In genomic region chr6:110246900-110247546, GRCh38 we compare ENCODE assay signal across 23 cellular contexts.
"Had no signal": no experiment of that assay in that cellular context is flagged by ENCODE, and none has a peak within 500 bp of the region (broad histone marks: within the 10 kb centered on the region; RNA-seq: fewer than 3 reads in every experiment).

No MANE protein-coding gene starts in this region.

- H3K27ac Mint-ChIP-seq: mesothelial cell of epicardium, naive B cell had no signal

- H3K4me3 ChIP-seq: coronary artery, dorsolateral prefrontal cortex, esophagus muscularis mucosa, gastroesophageal sphincter, heart left ventricle, left lung, lower lobe of right lung, mucosa of descending colon had no signal

- FAIRE-seq: colon, endothelial cell of umbilical vein, frontal cortex, islet of Langerhans, keratinocyte had no signal

- H3K9me3 ChIP-seq: esophagus muscularis mucosa, gastroesophageal sphincter, left lung, lower lobe of right lung, mucosa of descending colon had no signal

- H3K4me1 Mint-ChIP-seq: mesothelial cell of epicardium, naive B cell had no signal

- H3K4me3 Mint-ChIP-seq: mesothelial cell of epicardium, naive B cell had no signal

- H3K27ac ChIP-seq: coronary artery, dorsolateral prefrontal cortex, esophagus muscularis mucosa, foreskin keratinocyte, gastroesophageal sphincter, heart left ventricle, left lung, lower lobe of right lung had no signal

- H3K27me3 ChIP-seq: dorsolateral prefrontal cortex, esophagus muscularis mucosa, foreskin keratinocyte, gastroesophageal sphincter, heart left ventricle, left lung had no signal

- H3K4me1 ChIP-seq: esophagus muscularis mucosa, foreskin keratinocyte, gastroesophageal sphincter, heart left ventricle, left lung, lower lobe of right lung had no signal

- H3K36me3 ChIP-seq: left lung, lower lobe of right lung had no signal

- H3K27me3 Mint-ChIP-seq: naive B cell had no signal

- ATAC-seq: foreskin keratinocyte, gastroesophageal sphincter, heart left ventricle, left cardiac atrium, left lung, left ventricle myocardium superior, lower lobe of right lung, mucosa of descending colon had no signal

- DNase-seq: dermis blood vessel endothelial cell; dorsolateral prefrontal cortex; effector CD4-positive, alpha-beta T cell; effector memory CD4-positive, alpha-beta T cell; foreskin keratinocyte; heart left ventricle; hippocampal formation; left cardiac atrium; left lung; left ventricle myocardium superior; lower lobe of right lung; mesenchymal stem cell; mucosa of descending colon; naive B cell had no signal
